ENCODE assay signal across 9 cellular contexts in the genomic region with DNA sequence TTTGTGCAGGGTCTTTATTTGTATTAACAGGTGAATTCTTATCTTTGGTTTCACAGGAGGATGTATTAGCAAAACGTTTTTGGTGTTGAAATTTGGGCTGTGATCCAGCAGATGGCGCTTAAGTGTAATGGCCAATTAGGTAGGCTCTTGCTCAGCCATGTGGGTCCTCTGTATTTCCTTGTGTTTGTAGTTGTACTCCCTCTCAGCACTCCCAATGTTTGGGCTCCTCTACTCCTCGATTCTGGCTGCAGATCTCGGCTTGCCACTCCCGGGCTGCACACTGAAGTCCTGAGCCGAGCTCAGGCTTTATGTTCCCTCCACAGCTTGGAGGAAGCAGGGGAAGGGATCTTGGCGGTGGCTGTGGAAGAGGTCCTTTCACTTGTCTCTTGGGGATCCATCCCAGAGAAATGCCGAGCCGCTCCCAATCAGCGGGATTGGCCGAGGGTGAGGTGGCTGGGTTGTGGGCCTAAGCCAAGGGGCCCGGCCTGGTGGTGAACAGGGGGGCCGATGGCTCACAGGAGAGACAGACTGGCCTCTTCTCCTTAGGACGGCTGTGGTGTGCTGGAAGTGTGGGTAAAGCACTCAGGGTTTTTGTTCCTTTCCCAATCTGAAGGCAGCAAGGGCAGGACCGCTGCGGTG.
DNase-seq lines count a peak whose midpoint lies in the region; ATAC-seq, FAIRE-seq and TF ChIP-seq lines count a peak whose summit lies in the region.
"Had no signal": no experiment of that assay in that cellular context is flagged by ENCODE, and none has a peak within 500 bp of the region (broad histone marks: within the 10 kb centered on the region; RNA-seq: fewer than 3 reads in every experiment).

No MANE protein-coding gene starts in this region.

- H2AFZ ChIP-seq in ACC112 (ENCODE audit: low read length, unreplicated experiment) = peak overlapping the region; percentile 90

- no peaks in the 10 kb centered on the region for H3K27me3 Mint-ChIP-seq in natural killer cell (ENCODE audit: low read depth in 2 of 2)
- H3K27me3 Mint-ChIP-seq: memory B cell had no signal

- intact Hi-C loops in natural killer cell (cut with micrococcal nuclease) = no loop called here

- no peak overlapping the region for H3K27ac Mint-ChIP-seq in natural killer cell
- H3K27ac Mint-ChIP-seq: memory B cell had no signal

- FAIRE-seq in bronchial epithelial cell (lab: Jason Lieb, UNC) = no peak

- no peaks in the 10 kb centered on the region for H3K36me3 ChIP-seq in ACC112 (ENCODE audit: insufficient read depth, low read length)
- H3K36me3 ChIP-seq in bronchial epithelial cell (ENCODE audit: control insufficient read depth, insufficient read depth, low read length) = no peaks in the 10 kb centered on the region

- H3K4me1 ChIP-seq in ACC112 (ENCODE audit: control insufficient read depth, insufficient read depth, low read length, unreplicated experiment) = peaks cover 12% of the 10 kb centered on the region

- H3K4me3 Mint-ChIP-seq in natural killer cell = no peak overlapping the region
- H3K4me3 Mint-ChIP-seq: memory B cell had no signal

- H3K4me3 ChIP-seq in ACC112 (ENCODE audit: low read depth, low read length) (no peak overlapping the region), bronchial epithelial cell (ENCODE audit: low read depth, low read length) (no peak overlapping the region)

- no peak overlapping the region for H3K27ac ChIP-seq in ACC112 (ENCODE audit: low read depth, low read length)

- no peaks in the 10 kb centered on the region for H3K9me3 Mint-ChIP-seq in natural killer cell

- H3K27me3 ChIP-seq in ACC112 (ENCODE audit: insufficient read depth, low read length) (no peaks in the 10 kb centered on the region), bronchial epithelial cell (ENCODE audit: control insufficient read depth, insufficient read depth, low read length) (no peaks in the 10 kb centered on the region)

- DNase-seq in ELR (ENCODE audit: low read depth) = peak; percentile 70
- peak; percentile 83 for DNase-seq in NCI-H82 (lab: John Stamatoyannopoulos, UW)
- DNase-seq in bronchial epithelial cell (ENCODE audit: low read depth) = peak; percentile 41
- no peak for DNase-seq in natural killer cell
- no peak for DNase-seq in GOT3 (lab: John Stamatoyannopoulos, UW)
- no peak for DNase-seq in activated CD4-positive, CD25-positive, alpha-beta regulatory T cell treated with anti-CD3 and anti-CD28 coated beads, Interleukin-2, amount 50 U/mL, for 72 hours

- H3K4me1 Mint-ChIP-seq in natural killer cell = peaks cover 6 to 7% of the 10 kb centered on the region in 2 donors
- H3K4me1 Mint-ChIP-seq: memory B cell had no signal

- ATAC-seq in HG03064 (IDR thresholded peaks at IDR 0.05; ENCODE audit: low read depth, unreplicated experiment) (peak; percentile 74), natural killer cell (peak in 1 of 3 donors; percentile 67)

- TF ChIP-seq CTCF in bronchial epithelial cell (IDR thresholded peaks at IDR 0.05; ENCODE audit: insufficient read depth, low read length, severe bottlenecking) (peak; percentile 67), natural killer cell (IDR thresholded peaks at IDR 0.05) (peak; percentile 30)

- no peaks in the 10 kb centered on the region for H3K36me3 Mint-ChIP-seq in natural killer cell

- no peaks in the 10 kb centered on the region for H3K79me2 ChIP-seq in ACC112 (ENCODE audit: control insufficient read depth, insufficient read depth, low read length, unreplicated experiment)

Comparison
In these comparisons a context has a peak if more than half of its experiments do, and no peak if none do; other contexts are left out.
1. DNase-seq: peak in ELR (single experiment), NCI-H82 (single experiment) and bronchial epithelial cell (single experiment); none in natural killer cell (single experiment), GOT3 (single experiment) and activated CD4-positive, CD25-positive, alpha-beta regulatory T cell treated with anti-CD3 and anti-CD28 coated beads, Interleukin-2, amount 50 U/mL, for 72 hours (single experiment).